25 cellular contexts compared by ENCODE assay signal in the genomic region with DNA sequence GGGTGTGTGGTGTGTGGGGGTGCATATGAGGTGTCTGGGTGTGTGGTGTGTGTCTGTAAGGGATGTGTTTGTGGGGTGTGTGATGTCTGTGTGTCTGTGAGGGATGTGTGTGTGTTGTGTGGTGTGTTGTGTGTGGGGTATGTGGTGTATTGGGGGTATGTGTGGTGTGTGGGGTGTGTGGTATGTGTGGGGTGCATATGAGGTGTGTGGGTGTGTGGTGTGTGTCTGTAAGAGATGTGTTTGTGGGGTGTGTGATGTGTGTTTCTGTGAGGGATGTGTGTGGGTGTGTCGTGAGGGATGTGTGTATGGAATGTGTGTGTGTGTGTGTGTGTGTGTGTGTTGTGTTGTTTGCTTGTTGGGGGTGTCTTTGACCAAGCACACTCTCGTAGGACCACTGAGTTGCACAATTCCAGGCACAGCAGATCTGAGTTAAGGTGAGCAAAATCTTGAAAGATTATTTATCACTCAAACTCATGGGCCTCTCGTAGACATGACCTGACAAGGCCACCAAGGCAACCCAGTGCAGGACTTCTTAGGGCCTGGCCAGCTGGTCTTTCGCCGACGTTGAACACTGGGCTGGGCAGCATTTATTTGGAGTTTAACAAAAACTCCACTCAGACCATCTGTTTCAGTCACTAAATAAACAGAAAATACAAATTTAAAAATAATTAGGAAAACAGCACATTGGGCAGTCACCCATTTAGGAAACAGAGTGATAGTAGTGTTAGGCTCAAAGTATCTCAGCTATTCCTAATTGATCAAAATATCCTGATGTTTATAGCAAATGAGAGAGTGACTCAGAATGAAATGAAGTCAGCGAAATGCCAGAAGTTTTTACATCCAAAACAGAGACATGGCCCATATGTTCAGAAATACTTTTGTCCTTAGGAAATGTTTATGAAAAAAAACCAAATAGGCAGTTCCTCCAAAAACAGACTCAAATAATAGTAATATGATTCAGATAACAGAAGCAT.
A peak's percentile ranks its signal among the peaks of the same experiment; 100 is the strongest.
DNase-seq lines count a peak whose midpoint lies in the region; ATAC-seq, FAIRE-seq and TF ChIP-seq lines count a peak whose summit lies in the region.
"Had no signal": no experiment of that assay in that cellular context is flagged by ENCODE, and none has a peak within 500 bp of the region (broad histone marks: within the 10 kb centered on the region; RNA-seq: fewer than 3 reads in every experiment).

No MANE protein-coding gene starts in this region.

- no peak for DNase-seq in Right ventricle myocardium superior
- no peak for DNase-seq in right atrium auricular region (ENCODE audit: low spot score)
- peak; percentile 37 for DNase-seq in dedifferentiated amniotic fluid mesenchymal stem cell (ENCODE audit: extremely low spot score)
- DNase-seq in uterus, result no peak
- DNase-seq in HuH-7.5 (ENCODE audit: low spot score), result no peak
- DNase-seq: activated CD4-positive, alpha-beta T cell treated with anti-CD3 and anti-CD28 coated beads, Interleukin-2, amount 10 ng/mL, durations not matched to agents 7 days and 5 days; activated gamma-delta T cell treated with Interleukin-2 at 50 U/mL for 16 hours; CD4-positive, alpha-beta memory T cell; effector memory CD4-positive, alpha-beta T cell; EL; HCEC 1CT; hypothalamus; Karpas-422; midbrain; NCI-H1105; NCI-H774; Peyer's patch; stimulated activated CD4-positive, alpha-beta T cell treated with anti-CD3 and anti-CD28 coated beads, Interleukin-15, amount 100 ng/mL, for 24 hours; stimulated activated naive CD4-positive, alpha-beta T cell treated with Interleukin-2 at 50 U/mL for 16 hours; transverse colon had no signal

- FAIRE-seq in islet of Langerhans (lab: Jason Lieb, UNC), result peak; percentile 58
- FAIRE-seq: A549 had no signal

- H3K4me3 ChIP-seq in right atrium auricular region, result no peak overlapping the region
- H3K4me3 ChIP-seq in uterus, result no peak overlapping the region
- H3K4me3 ChIP-seq: A549, neural progenitor cell, Peyer's patch, transverse colon had no signal

- H3K4me1 ChIP-seq in right atrium auricular region (no peaks in the 10 kb centered on the region), uterus (no peaks in the 10 kb centered on the region)
- H3K4me1 ChIP-seq: A549, neural progenitor cell, Peyer's patch, transverse colon had no signal

- H3K27ac ChIP-seq in right atrium auricular region (peak overlapping the region in 1 of 2 donors; percentile 19), uterus (peak overlapping the region; percentile 41 to 49)
- H3K27ac ChIP-seq: A549, neural progenitor cell had no signal

- no peaks in the 10 kb centered on the region for H3K27me3 ChIP-seq in right atrium auricular region
- H3K27me3 ChIP-seq in uterus, result no peaks in the 10 kb centered on the region
- H3K27me3 ChIP-seq: neural progenitor cell, Peyer's patch, transverse colon had no signal

- TF ChIP-seq CTCF in right atrium auricular region (IDR thresholded peaks at IDR 0.05), result no peak
- TF ChIP-seq CTCF in uterus (IDR thresholded peaks at IDR 0.05), result no peak

- TF ChIP-seq POLR2A in uterus (IDR thresholded peaks at IDR 0.05), result no peak

- ATAC-seq in Right ventricle myocardium superior (ENCODE audit: poor library complexity) (peak; percentile 64), GM18511 (IDR thresholded peaks at IDR 0.05; ENCODE audit: unreplicated experiment) (no peak), HG02678 (IDR thresholded peaks at IDR 0.05; ENCODE audit: unreplicated experiment) (no peak)
- ATAC-seq: A549 had no signal

- intact Hi-C loops in Right ventricle myocardium superior (cut with DNase I), result no loop called here
- intact Hi-C loops in uterus (cut with DNase I; ENCODE audit: low total_unique reads), result no loop called here

- H3K9me3 ChIP-seq in right atrium auricular region (no peaks in the 10 kb centered on the region), uterus (no peaks in the 10 kb centered on the region)
- H3K9me3 ChIP-seq: A549, Peyer's patch, transverse colon had no signal

- H3K36me3 ChIP-seq in right atrium auricular region, result no peaks in the 10 kb centered on the region
- H3K36me3 ChIP-seq in uterus, result no peaks in the 10 kb centered on the region
- H3K36me3 ChIP-seq: neural progenitor cell, Peyer's patch, transverse colon had no signal
